ENCODE assay signal across 19 cellular contexts in the genomic region with DNA sequence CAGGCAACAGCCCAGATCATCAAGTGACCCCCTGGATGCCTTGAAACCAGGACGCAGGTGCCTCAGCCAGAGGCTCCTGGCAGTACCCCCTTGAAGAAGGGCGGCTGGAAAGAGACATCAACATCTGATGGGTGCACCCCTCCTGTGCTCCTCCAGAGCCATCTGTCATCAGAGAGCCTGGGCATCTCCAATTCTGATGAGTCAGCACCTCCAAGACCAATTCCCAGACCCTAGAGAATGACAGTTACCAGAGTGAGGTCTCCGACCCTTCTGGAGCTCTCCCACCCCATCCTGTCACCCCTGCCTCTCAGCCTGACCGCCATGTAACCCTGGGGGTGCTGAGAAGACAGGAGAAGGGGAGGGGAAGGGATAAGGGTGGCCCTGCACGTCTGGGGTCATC.
"Had no signal": no experiment of that assay in that cellular context is flagged by ENCODE, and none has a peak within 500 bp of the region (broad histone marks: within the 10 kb centered on the region; RNA-seq: fewer than 3 reads in every experiment).

No MANE protein-coding gene starts in this region.

- H3K4me3 ChIP-seq: esophagus squamous epithelium, left lung, lung, sigmoid colon, skin epidermis, testis, tibial nerve had no signal

- H3K9me3 ChIP-seq: esophagus squamous epithelium, left lung, sigmoid colon, testis, tibial nerve had no signal

- ATAC-seq: left lung; stimulated activated naive B cell treated with anti-CD40 and anti-IgM and Interleukin-4, amounts not matched to agents 10 μg/mL and 1 μg/mL and 100 μg/mL, for 72 hours; stimulated activated naive CD8-positive, alpha-beta T cell treated with anti-CD3 and anti-CD28 coated beads, Interleukin-15, amount 100 ng/mL, for 72 hours had no signal

- H3K36me3 ChIP-seq: esophagus squamous epithelium, left lung, sigmoid colon, tibial nerve had no signal

- H3K27ac ChIP-seq: esophagus squamous epithelium, foreskin keratinocyte, left lung, sigmoid colon, skin epidermis, testis, tibial nerve had no signal

- DNase-seq: dermis blood vessel endothelial cell; esophagus squamous epithelium; immature natural killer cell; left lung; mesendoderm; naive B cell; posterior cingulate gyrus; sigmoid colon; stimulated activated CD4-positive, alpha-beta T cell treated with anti-CD3 and anti-CD28 coated beads, Interleukin-2, amount 100 ng/mL, for 24 hours; stimulated activated CD4-positive, alpha-beta T cell treated with anti-CD3 and anti-CD28 coated beads, Interleukin-4, amount 100 ng/mL, for 4 hours; stimulated activated naive B cell treated with anti-CD40 and anti-IgM and Interleukin-4, amounts not matched to agents 10 μg/mL and 1 μg/mL and 100 μg/mL, for 72 hours; stimulated activated naive CD8-positive, alpha-beta T cell treated with anti-CD3 and anti-CD28 coated beads, Interleukin-15, amount 100 ng/mL, for 72 hours; testis had no signal

- H3K4me1 ChIP-seq: left lung, sigmoid colon, testis had no signal

- FAIRE-seq: colon, keratinocyte had no signal

- H3K27me3 ChIP-seq: foreskin keratinocyte, left lung, testis, tibial nerve had no signal
